8 cellular contexts compared by ENCODE assay signal in genomic region chr10:16520900-16521299, GRCh38. TPM values are rescaled to one million over a fixed set of nuclear protein-coding genes. Genes with fewer than 3 reads are reported as not detected.
DNase-seq lines count a peak whose midpoint lies in the region; ATAC-seq, FAIRE-seq and TF ChIP-seq lines count a peak whose summit lies in the region.

No MANE protein-coding gene starts in this region.

- peak overlapping the region; percentile 81 for H3K18ac ChIP-seq in neuronal stem cell (ENCODE audit: low read length)

- TF ChIP-seq EP300 in esophagus muscularis mucosa (IDR thresholded peaks at IDR 0.05): no peak

- CTCF ChIA-PET in A673 (lab: Charles Lee): interaction anchor here (0.7 kb wide), 1 partner anchor 89 kb away, joined by 3 read pairs; no protein-coding TSS in a partner anchor

- TF ChIP-seq CTCF in A673 (conservative IDR thresholded peaks at IDR 0.05; ENCODE audit: low read depth, low read length) (peak; percentile 46), esophagus muscularis mucosa (IDR thresholded peaks at IDR 0.05) (no peak)

- H3K79me1 ChIP-seq in neuronal stem cell (ENCODE audit: low read depth, low read length): no peaks in the 10 kb centered on the region

- H3K27ac ChIP-seq in A673 (ENCODE audit: low read depth, low read length, poor library complexity, severe bottlenecking) (no peak overlapping the region), esophagus muscularis mucosa (replicated peaks in 1 of 4) (no peak overlapping the region), neuronal stem cell (replicated peaks; ENCODE audit: low read length) (no peak overlapping the region)

- H2AK5ac ChIP-seq in neuronal stem cell (ENCODE audit: low read depth, low read length): no peak overlapping the region

- no TSS peak for BruUV-seq in A673 (replicated peaks; lab: Mats Ljungman, UMichigan)

- no peak overlapping the region for H3K23ac ChIP-seq in neuronal stem cell (ENCODE audit: low read depth, low read length, poor library complexity)

- H2BK15ac ChIP-seq in neuronal stem cell (ENCODE audit: low read length): no peak overlapping the region

- H3K9me3 ChIP-seq in A673 (ENCODE audit: low read depth, low read length, poor library complexity, severe bottlenecking): no peaks in the 10 kb centered on the region
- no peaks in the 10 kb centered on the region for H3K9me3 ChIP-seq in esophagus muscularis mucosa
- no peaks in the 10 kb centered on the region for H3K9me3 ChIP-seq in neuronal stem cell (replicated peaks in 1 of 2; ENCODE audit: control insufficient read depth in 2 of 2, insufficient read depth in 1 of 2, low read depth in 1 of 2, low read length in 2 of 2)

- DNase-seq in A673 (ENCODE audit: low spot score) (peak; percentile 52), GM18507 (ENCODE audit: extremely low spot score, insufficient read length, low read depth) (peak; percentile 23), esophagus muscularis mucosa (ENCODE audit: extremely low spot score) (no peak), neuronal stem cell (ENCODE audit: low spot score) (no peak)
- peak; percentile 40 for DNase-seq in activated CD4-positive, CD25-positive, alpha-beta regulatory T cell treated with anti-CD3 and anti-CD28 coated beads, Interleukin-2, amount 50 U/mL, for 72 hours

- FAIRE-seq in GM18507 (lab: Jason Lieb, UNC): no peak

- peak; percentile 59 for ATAC-seq in HG03097 (IDR thresholded peaks at IDR 0.05; ENCODE audit: low FRiP score, unreplicated experiment)
- no peak for ATAC-seq in HG02840 (IDR thresholded peaks at IDR 0.05; ENCODE audit: low FRiP score, unreplicated experiment)
- no peak for ATAC-seq in GM18519 (IDR thresholded peaks at IDR 0.05; ENCODE audit: low FRiP score, unreplicated experiment)

- TF ChIP-seq POLR2A in esophagus muscularis mucosa (IDR thresholded peaks at IDR 0.05; ENCODE audit: low read depth): no peak

- no peak overlapping the region for H3K9ac ChIP-seq in neuronal stem cell (ENCODE audit: low read depth, low read length, poor library complexity)

- H2BK12ac ChIP-seq in neuronal stem cell (ENCODE audit: low read length): no peak overlapping the region

- peak overlapping the region; percentile 88 for H2AFZ ChIP-seq in neuronal stem cell (ENCODE audit: low read length)

- H3K36me3 ChIP-seq in A673 (ENCODE audit: insufficient read depth, low read length, poor library complexity, severe bottlenecking) (no peaks in the 10 kb centered on the region), esophagus muscularis mucosa (no peaks in the 10 kb centered on the region), neuronal stem cell (replicated peaks in 1 of 2; ENCODE audit: control insufficient read depth in 2 of 2, insufficient read depth in 2 of 2, low read length in 2 of 2) (no peaks in the 10 kb centered on the region)

- H2BK120ac ChIP-seq in neuronal stem cell (ENCODE audit: low read depth, low read length): no peak overlapping the region

- H3K4me3 ChIP-seq in A673 (ENCODE audit: low read depth, low read length, poor library complexity, severe bottlenecking) (peak overlapping the region; percentile 37), esophagus muscularis mucosa (peak overlapping the region; percentile 53 to 63 (median 57)), neuronal stem cell (ENCODE audit: low read length in 2 of 2) (peak overlapping the region; percentile 14 to 76)

- H3K14ac ChIP-seq in neuronal stem cell (ENCODE audit: low read length): no peak overlapping the region

- POLR2A ChIA-PET in A673 (lab: Charles Lee; ENCODE audit: low non-redundant PET): no interaction called here

- 2% methylated on average over 8 of the region's 39 CpGs for WGBS in esophagus muscularis mucosa
- whole genome bisulfite sequencing in neuronal stem cell (ENCODE audit: extremely low coverage in 2 of 2, insufficient read length in 2 of 2, insufficient replicate concordance in 1 of 2), 2 donors: no CpG with 5 or more reads among the region's 39 CpGs

- H2BK5ac ChIP-seq in neuronal stem cell (ENCODE audit: low read length): no peak overlapping the region

- intact Hi-C loops in A673 (cut with micrococcal nuclease; ENCODE audit: unreplicated experiment): no loop called here
- intact Hi-C loops in esophagus muscularis mucosa (cut with DNase I): no loop called here

- no peak overlapping the region for H4K8ac ChIP-seq in neuronal stem cell (ENCODE audit: low read depth, low read length)

- H3K4me1 ChIP-seq in A673 (ENCODE audit: insufficient read depth, low read length, poor library complexity, severe bottlenecking): peaks cover 8% of the 10 kb centered on the region
- peaks cover 17 to 32% (median 28%) of the 10 kb centered on the region in 4 donors for H3K4me1 ChIP-seq in esophagus muscularis mucosa
- peaks cover 0 to 13% of the 10 kb centered on the region in 2 donors for H3K4me1 ChIP-seq in neuronal stem cell (ENCODE audit: control insufficient read depth in 2 of 2, insufficient read depth in 1 of 2, low read depth in 1 of 2, low read length in 2 of 2)

- H3K4me2 ChIP-seq in neuronal stem cell (ENCODE audit: insufficient read depth, low read length, poor library complexity, severe bottlenecking): peak overlapping the region; percentile 86

- H4K91ac ChIP-seq in neuronal stem cell (ENCODE audit: low read depth, low read length, poor library complexity): no peak overlapping the region

- peaks cover 100% of the 10 kb centered on the region for H3K27me3 ChIP-seq in A673 (replicated peaks; ENCODE audit: insufficient read depth, low read depth, low read length, poor library complexity)
- peaks cover 0 to 53% (median 22%) of the 10 kb centered on the region in 4 donors for H3K27me3 ChIP-seq in esophagus muscularis mucosa
- H3K27me3 ChIP-seq in neuronal stem cell (ENCODE audit: control insufficient read depth in 3 of 3, insufficient read depth in 3 of 3, low read depth in 1 of 3, low read length in 3 of 3): peaks cover 14 to 93% (median 37%) of the 10 kb centered on the region in 3 experiments

- H3K4ac ChIP-seq in neuronal stem cell (ENCODE audit: low read length): no peak overlapping the region

RNA-seq across cellular contexts. Expression of gene C1QL3, which starts 0.8 kb away (rescaled TPM):
- not detected in 2 replicates for total RNA-seq in A673 (2021)
- total RNA-seq in esophagus muscularis mucosa: not detected
- polyA plus RNA-seq in neuronal stem cell (2013, experiment 1 of 2): 0.03 TPM
- not detected for polyA plus RNA-seq in neuronal stem cell (2013, experiment 2 of 2)

Comparison
In these comparisons a context has a peak if more than half of its experiments do, and no peak if none do; other contexts are left out.
1. DNase-seq: peak in A673 (single experiment), GM18507 (single experiment) and activated CD4-positive, CD25-positive, alpha-beta regulatory T cell treated with anti-CD3 and anti-CD28 coated beads, Interleukin-2, amount 50 U/mL, for 72 hours (single experiment); none in esophagus muscularis mucosa (single experiment) and neuronal stem cell (single experiment).
2. Peak in every context shown above with its lines, with median percentiles within 50 percentile points of each other: H3K4me3 ChIP-seq.